Comparison of ENCODE assay signal across 15 cellular contexts in genomic region chr11:58844600-58844999, GRCh38. TPM values are rescaled to one million over a fixed set of nuclear protein-coding genes. Genes with fewer than 3 reads are reported as not detected.
A peak's percentile ranks its signal among the peaks of the same experiment; 100 is the strongest.
DNase-seq lines count a peak whose midpoint lies in the region; ATAC-seq, FAIRE-seq and TF ChIP-seq lines count a peak whose summit lies in the region.
"Had no signal": no experiment of that assay in that cellular context is flagged by ENCODE, and none has a peak within 500 bp of the region (broad histone marks: within the 10 kb centered on the region; RNA-seq: fewer than 3 reads in every experiment).

TSS of gene GLYATL2 (minus strand) at chr11:58844704. CDS start at chr11:58839612, 5,092 bp downstream.

- peak within 1 kb of the TSS; percentile 36 for H3K27ac ChIP-seq in 22Rv1
- H3K27ac ChIP-seq in BLaER1 treated with 17β-estradiol and CSF1 and Interleukin-3, amounts not matched to agents 10 nM and 100 nM = no peak within 1 kb of the TSS
- H3K27ac ChIP-seq in SK-N-MC = no peak within 1 kb of the TSS
- H3K27ac ChIP-seq: HL-60 had no signal

- H3K27me3 ChIP-seq in BLaER1 treated with 17β-estradiol and CSF1 and Interleukin-3, amounts not matched to agents 10 nM and 100 nM = no peaks in the 10 kb centered on the region

- no peak within 1 kb of the TSS for H3K9ac ChIP-seq in BLaER1 treated with 17β-estradiol and CSF1 and Interleukin-3, amounts not matched to agents 10 nM and 100 nM
- no peak within 1 kb of the TSS for H3K9ac ChIP-seq in SK-N-MC (ENCODE audit: insufficient read length)

- no peaks in the 10 kb centered on the region for H3K36me3 ChIP-seq in BLaER1 treated with 17β-estradiol and CSF1 and Interleukin-3, amounts not matched to agents 10 nM and 100 nM
- no peaks in the 10 kb centered on the region for H3K36me3 ChIP-seq in SK-N-MC (ENCODE audit: insufficient read depth, low read length)
- H3K36me3 ChIP-seq: HAP-1 had no signal

- no peak for FAIRE-seq in GM12891 (lab: Jason Lieb, UNC)
- FAIRE-seq: A204.1, GM12878, H1 had no signal

- no peak for ATAC-seq in HG02885 (IDR thresholded peaks at IDR 0.05; ENCODE audit: poor library complexity, unreplicated experiment)

- DNase-seq in SK-N-MC (ENCODE audit: low read depth, low spot score) (no peak), mucosa of gallbladder (ENCODE audit: low spot score) (no peak), superior temporal gyrus (ENCODE audit: extremely low spot score) (no peak), GM12891 (ENCODE audit: insufficient read length, low spot score) (no peak)
- DNase-seq: Caco-2; CD8-positive, alpha-beta memory T cell; DMS53 had no signal

- peaks cover 0 to 17% (median 2%) of the 10 kb centered on the region in 10 experiments; a peak in 9 of 20 replicates for H3K4me1 ChIP-seq in BLaER1 treated with 17β-estradiol and CSF1 and Interleukin-3, amounts not matched to agents 10 nM and 100 nM
- H3K4me1 ChIP-seq: Caco-2, HAP-1 had no signal

- no peaks in the 10 kb centered on the region for H3K9me3 ChIP-seq in BLaER1 treated with 17β-estradiol and CSF1 and Interleukin-3, amounts not matched to agents 10 nM and 100 nM (replicated peaks in 1 of 11)
- H3K9me3 ChIP-seq in SK-N-MC (ENCODE audit: low read depth, low read length) = no peaks in the 10 kb centered on the region
- H3K9me3 ChIP-seq: Caco-2, HAP-1 had no signal

- peak within 1 kb of the TSS in 6 of 11 experiments; percentile 24 to 58 (median 36); a peak in 9 of 22 replicates for H3K4me2 ChIP-seq in BLaER1 treated with 17β-estradiol and CSF1 and Interleukin-3, amounts not matched to agents 10 nM and 100 nM

- no peak within 1 kb of the TSS for H3K4me3 ChIP-seq in BLaER1 treated with 17β-estradiol and CSF1 and Interleukin-3, amounts not matched to agents 10 nM and 100 nM
- H3K4me3 ChIP-seq in SK-N-MC = 0 out of 2 replicates have a peak within 1 kb of the TSS, but pooled peaks have one; percentile 26
- H3K4me3 ChIP-seq: GM12878, HAP-1 had no signal

- TF ChIP-seq POLR2A in GM12891 (IDR thresholded peaks at IDR 0.05; ENCODE audit: low read depth, low read length) = no peak

- no peaks in the 10 kb centered on the region for H4K20me1 ChIP-seq in BLaER1 treated with 17β-estradiol and CSF1 and Interleukin-3, amounts not matched to agents 10 nM and 100 nM

- TF ChIP-seq CTCF in 22Rv1 (IDR thresholded peaks at IDR 0.05) = no peak

TF ChIP-seq in GM12891, 5 proteins besides CTCF, POLR2A, EP300 and RAD21:
- no peak for TF ChIP-seq POU2F2 (IDR thresholded peaks at IDR 0.05; ENCODE audit: low read depth, low read length)
- no peak for TF ChIP-seq SPI1 (IDR thresholded peaks at IDR 0.05; ENCODE audit: low read depth, low read length)
- no peak for TF ChIP-seq POLR2AphosphoS5 (IDR thresholded peaks at IDR 0.05; ENCODE audit: low read depth, low read length)
- TF ChIP-seq PAX5 (IDR thresholded peaks at IDR 0.05; ENCODE audit: insufficient read depth, low read length, severe bottlenecking) = no peak
- no peak for TF ChIP-seq TAF1 (IDR thresholded peaks at IDR 0.05; ENCODE audit: low read depth, low read length)
TF ChIP-seq in GM12891: peak in this region for 0.

RNA-seq across cellular contexts. Expression of gene GLYATL2, which starts in this region (rescaled TPM):
- 19.0 TPM for total RNA-seq in mucosa of gallbladder
- polyA plus RNA-seq in GM12891 (2012; ENCODE audit: low read depth, missing spikeins) = not detected
- total RNA-seq: Caco-2; CD8-positive, alpha-beta memory T cell had no signal
- polyA plus RNA-seq: CD8-positive, alpha-beta memory T cell had no signal
